34 cellular contexts compared by ENCODE assay signal in the genomic region with DNA sequence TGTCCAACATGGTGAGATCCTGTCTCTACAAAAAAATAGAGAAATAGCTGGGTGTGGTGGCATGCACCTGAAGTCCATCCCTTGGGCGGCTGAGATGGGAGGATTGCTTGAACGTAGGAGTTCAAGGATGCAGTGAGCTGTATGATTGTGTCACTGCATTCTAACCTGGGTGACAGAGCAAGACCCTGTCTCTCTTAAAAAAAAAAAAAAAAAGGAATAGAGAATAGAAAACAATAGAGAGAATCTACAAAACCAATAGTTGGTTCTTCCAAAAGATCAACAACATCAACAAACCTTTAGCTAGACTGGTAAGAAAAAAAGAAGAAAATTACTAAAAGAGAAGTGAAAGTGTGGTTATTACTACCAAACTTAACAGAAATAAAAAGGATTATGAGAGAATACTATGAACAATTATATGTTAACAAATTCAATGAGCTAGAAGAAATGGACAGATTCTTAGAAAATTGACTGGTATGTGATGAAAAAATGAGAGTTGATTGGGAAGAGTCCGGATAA. TPM values are rescaled to one million over a fixed set of nuclear protein-coding genes. Genes with fewer than 3 reads are reported as not detected.
"Had no signal": no experiment of that assay in that cellular context is flagged by ENCODE, and none has a peak within 500 bp of the region (broad histone marks: within the 10 kb centered on the region; RNA-seq: fewer than 3 reads in every experiment).

No MANE protein-coding gene starts in this region.

- H3K36me3 ChIP-seq: brain microvascular endothelial cell, MG63, SJSA1 had no signal

- H3K27me3 Mint-ChIP-seq: activated naive CD8-positive, alpha-beta T cell treated with anti-CD3 and anti-CD28 coated beads for 36 hours; activated T-helper 17 cell treated with anti-CD3 and anti-CD28 coated beads, Interleukin-2, amount 50 U/mL, for 72 hours had no signal

- H3K27me3 ChIP-seq: brain microvascular endothelial cell, MG63, SJSA1 had no signal

- DNase-seq: activated CD4-positive, alpha-beta T cell treated with anti-CD3 and anti-CD28 coated beads, Interleukin-2, amount 10 ng/mL, durations not matched to agents 24 days and 14 days; activated CD4-positive, alpha-beta T cell treated with anti-CD3 and anti-CD28 coated beads, Interleukin-2, amount 50 U/mL, for 4 hours; activated CD8-positive, alpha-beta T cell treated with anti-CD3 and anti-CD28 coated beads for 36 hours; activated effector memory CD4-positive, alpha-beta T cell treated with anti-CD3 and anti-CD28 coated beads, Interleukin-2, amount 50 U/mL, for 16 hours; activated naive CD4-positive, alpha-beta T cell; activated naive CD4-positive, alpha-beta T cell treated with anti-CD3 and anti-CD28 coated beads, Interleukin-2, amount 50 U/mL, for 16 hours; activated naive CD8-positive, alpha-beta T cell treated with anti-CD3 and anti-CD28 coated beads for 36 hours; activated T-cell treated with anti-CD3 and anti-CD28 coated beads, Interleukin-2, amount 50 U/mL, for 1 hour; activated T-cell treated with anti-CD3 and anti-CD28 coated beads, Interleukin-2, amount 50 U/mL, for 72 hours; amniotic stem cell; aorta; brain microvascular endothelial cell; central memory CD4-positive, alpha-beta T cell; Kasumi-1; MG63; NCI-H1048; NCI-H1105 treated with DMSO at 0.1 percent for 48 hours; NCI-H1436 treated with DMSO at 0.1 percent for 48 hours; NCI-H187; NCI-H2029 treated with DMSO at 0.1 percent for 48 hours; NCI-H2107; NCI-H2171; NCI-H510A; NCI-H526; NCI-H748 treated with DMSO at 0.1 percent for 48 hours; NK-92 treated with Interleukin-12 subunit alpha and Interleukin-12 subunit beta, amount 100 ng/mL, for 24 hours; PC-3; Right ventricle myocardium superior; SK-N-SH had no signal

- H3K4me3 Mint-ChIP-seq: activated CD4-positive, alpha-beta T cell treated with anti-CD3 and anti-CD28 coated beads, Interleukin-2, amount 10 ng/mL, durations not matched to agents 24 days and 14 days; activated CD8-positive, alpha-beta T cell treated with anti-CD3 and anti-CD28 coated beads for 36 hours; activated naive CD8-positive, alpha-beta T cell treated with anti-CD3 and anti-CD28 coated beads for 36 hours; activated T-cell treated with anti-CD3 and anti-CD28 coated beads, Interleukin-2, amount 50 U/mL, for 72 hours; activated T-helper 17 cell treated with anti-CD3 and anti-CD28 coated beads, Interleukin-2, amount 50 U/mL, for 72 hours; T-helper 1 cell treated with Interleukin-12 subunit alpha and Interleukin-12 subunit beta and Interleukin-4 antibody, amounts not matched to agents 30 μg/mL and 1 μg/mL, for 36 hours; T-helper 2 cell treated with Interferon-gamma antibody and Interleukin-4, amounts not matched to agents 5 μg/mL and 100 μg/mL, for 36 hours had no signal

- H3K27ac ChIP-seq: brain microvascular endothelial cell, SJSA1 had no signal

- ATAC-seq: activated CD8-positive, alpha-beta T cell treated with anti-CD3 and anti-CD28 coated beads for 36 hours; activated T-cell treated with anti-CD3 and anti-CD28 coated beads, Interleukin-2, amount 50 U/mL, for 72 hours; activated T-helper 17 cell treated with anti-CD3 and anti-CD28 coated beads, Interleukin-2, amount 50 U/mL, for 72 hours; PC-3 had no signal

- H3K4me3 ChIP-seq: MG63, SJSA1 had no signal

- H3K27ac Mint-ChIP-seq: activated CD4-positive, alpha-beta T cell treated with anti-CD3 and anti-CD28 coated beads, Interleukin-2, amount 10 ng/mL, durations not matched to agents 24 days and 14 days; activated CD8-positive, alpha-beta T cell treated with anti-CD3 and anti-CD28 coated beads for 36 hours; activated naive CD8-positive, alpha-beta T cell treated with anti-CD3 and anti-CD28 coated beads for 36 hours; activated T-cell treated with anti-CD3 and anti-CD28 coated beads, Interleukin-2, amount 50 U/mL, for 72 hours; activated T-helper 17 cell treated with anti-CD3 and anti-CD28 coated beads, Interleukin-2, amount 50 U/mL, for 72 hours; T-helper 1 cell treated with Interleukin-12 subunit alpha and Interleukin-12 subunit beta and Interleukin-4 antibody, amounts not matched to agents 30 μg/mL and 1 μg/mL, for 36 hours; T-helper 2 cell treated with Interferon-gamma antibody and Interleukin-4, amounts not matched to agents 5 μg/mL and 100 μg/mL, for 36 hours had no signal

- H3K4me1 ChIP-seq: SJSA1 had no signal

- H3K4me1 Mint-ChIP-seq: activated naive CD8-positive, alpha-beta T cell treated with anti-CD3 and anti-CD28 coated beads for 36 hours; activated T-helper 17 cell treated with anti-CD3 and anti-CD28 coated beads, Interleukin-2, amount 50 U/mL, for 72 hours had no signal

- H3K9me3 Mint-ChIP-seq: activated T-helper 17 cell treated with anti-CD3 and anti-CD28 coated beads, Interleukin-2, amount 50 U/mL, for 72 hours had no signal

- H3K36me3 Mint-ChIP-seq: activated naive CD8-positive, alpha-beta T cell treated with anti-CD3 and anti-CD28 coated beads for 36 hours had no signal

- H3K9me3 ChIP-seq: SJSA1, SK-N-SH had no signal

RNA-seq across cellular contexts. Expression of gene DDX4, which starts 17.6 kb away (rescaled TPM):
- total RNA-seq: activated CD8-positive, alpha-beta memory T cell treated with anti-CD3 and anti-CD28 coated beads for 36 hours; activated CD8-positive, alpha-beta T cell treated with anti-CD3 and anti-CD28 coated beads for 36 hours; activated naive CD8-positive, alpha-beta T cell treated with anti-CD3 and anti-CD28 coated beads for 36 hours; aorta; PC-3; Right ventricle myocardium superior; SJSA1 had no signal
- polyA plus RNA-seq: aorta, SK-N-SH had no signal
